Comparison of ENCODE assay signal across 9 cellular contexts in genomic region chr10:109898666-109899577, GRCh38. TPM values are rescaled to one million over a fixed set of nuclear protein-coding genes. Genes with fewer than 3 reads are reported as not detected.
A peak's percentile ranks its signal among the peaks of the same experiment; 100 is the strongest.
DNase-seq lines count a peak whose midpoint lies in the region; ATAC-seq and TF ChIP-seq lines count a peak whose summit lies in the region.
"Had no signal": no experiment of that assay in that cellular context is flagged by ENCODE, and none has a peak within 500 bp of the region (broad histone marks: within the 10 kb centered on the region; RNA-seq: fewer than 3 reads in every experiment).

No MANE protein-coding gene starts in this region.

- H3K27me3 ChIP-seq in SJSA1 (replicated peaks) (no peaks in the 10 kb centered on the region), testis (no peaks in the 10 kb centered on the region)

- H3K9me3 ChIP-seq in SJSA1 (replicated peaks) (no peaks in the 10 kb centered on the region), testis (no peaks in the 10 kb centered on the region)

- peak overlapping the region; percentile 4; the same call in 1 of the 2 replicates for H3K27ac ChIP-seq in SJSA1
- peak overlapping the region; percentile 81 to 89 for H3K27ac ChIP-seq in testis

- peak; percentile 68 for ATAC-seq in left lobe of liver
- ATAC-seq: PC-3 had no signal

- DNase-seq in SJSA1 (ENCODE audit: low read depth in 1 of 2, low spot score in 2 of 2) (no peak), choroid plexus epithelial cell (ENCODE audit: low read depth) (peak; percentile 53), left lobe of liver (ENCODE audit: low spot score) (peak; percentile 68), testis (no peak), A172 (ENCODE audit: low spot score) (no peak), NCI-H82 (lab: John Stamatoyannopoulos, UW) (no peak), putamen (ENCODE audit: low spot score) (no peak)
- DNase-seq: NCI-H1092 treated with DMSO at 0.1 percent for 48 hours, PC-3 had no signal

- 66 to 73% methylated on average over 6 of the region's 6 CpGs for WGBS in testis, 2 donors

- H3K4me3 ChIP-seq in SJSA1 (no peak overlapping the region), choroid plexus epithelial cell (ENCODE audit: low read depth, low read length) (no peak overlapping the region), testis (no peak overlapping the region)

- no peak for TF ChIP-seq POLR2A in testis (IDR thresholded peaks at IDR 0.05)

- TF ChIP-seq CTCF in choroid plexus epithelial cell (conservative IDR thresholded peaks at IDR 0.05; ENCODE audit: low read depth, low read length), result no peak
- TF ChIP-seq CTCF in testis (IDR thresholded peaks at IDR 0.05), result no peak

- intact Hi-C loops in testis (cut with DNase I; ENCODE audit: low total_unique reads), result no loop called here

- peaks cover 44% of the 10 kb centered on the region for H3K4me1 ChIP-seq in SJSA1 (replicated peaks)
- peaks cover 62% of the 10 kb centered on the region for H3K4me1 ChIP-seq in testis

- H3K36me3 ChIP-seq in SJSA1, result peaks cover 18% of the 10 kb centered on the region
- H3K36me3 ChIP-seq in testis (ENCODE audit: low read depth, missing control alignments), result no peaks in the 10 kb centered on the region

RNA-seq across cellular contexts. Expression of gene XPNPEP1, which starts 24.4 kb away (rescaled TPM):
- total RNA-seq in SJSA1 (2014; rRNA removed; shearing (Covaris generic)), result 81.3 and 105 TPM in 2 replicates
- total RNA-seq in left lobe of liver (18.7 TPM), testis (100 to 1,000 TPM in 1 of 2 donors, 10 to 100 TPM in 1; 90.2 to 118 TPM)
- polyA plus RNA-seq in testis (ENCODE audit: insufficient read depth, low read depth, low replicate concordance), result 55.5 TPM
- total RNA-seq in A172 (2014; rRNA removed; shearing (Covaris generic)), result 75.4 and 88.8 TPM in 2 replicates

Comparison
In these comparisons a context has a peak if more than half of its experiments do, and no peak if none do; other contexts are left out.
1. DNase-seq: peak in choroid plexus epithelial cell (single experiment) and left lobe of liver (single experiment); none in SJSA1 (0 of 2), testis (single experiment), A172 (single experiment), NCI-H82 (single experiment) and putamen (single experiment).